8 cellular contexts compared by ENCODE assay signal in genomic region chr6:11824986-11825385, GRCh38. TPM values are rescaled to one million over a fixed set of nuclear protein-coding genes. Genes with fewer than 3 reads are reported as not detected.
A peak's percentile ranks its signal among the peaks of the same experiment; 100 is the strongest.
DNase-seq lines count a peak whose midpoint lies in the region; ATAC-seq and TF ChIP-seq lines count a peak whose summit lies in the region.

No MANE protein-coding gene starts in this region.

- no peak overlapping the region for H3T11ph ChIP-seq in H9 (ENCODE audit: low read length)

- no peaks in the 10 kb centered on the region for H3K27me3 Mint-ChIP-seq in chondrocyte (ENCODE audit: low read depth)
- H3K27me3 Mint-ChIP-seq in activated T-helper 2 cell treated with anti-CD3 and anti-CD28 coated beads, Interferon-gamma antibody, Interleukin-2, Interleukin-4, amounts not matched to agents 10 μg/mL and 5 μg/mL and 100 μg/mL, durations not matched to agents 14 hours and 24 hours and 36 hours (ENCODE audit: low read depth) = peaks cover 1% of the 10 kb centered on the region
- H3K27me3 Mint-ChIP-seq in H9 (ENCODE audit: low read depth) = no peaks in the 10 kb centered on the region

- H3K36me3 Mint-ChIP-seq in chondrocyte (ENCODE audit: low read depth) (no peaks in the 10 kb centered on the region), H9 (ENCODE audit: insufficient read depth in 1 of 3, low read depth in 3 of 3) (no peaks in the 10 kb centered on the region)
- H3K36me3 Mint-ChIP-seq in activated T-helper 2 cell treated with anti-CD3 and anti-CD28 coated beads, Interferon-gamma antibody, Interleukin-2, Interleukin-4, amounts not matched to agents 10 μg/mL and 5 μg/mL and 100 μg/mL, durations not matched to agents 14 hours and 24 hours and 36 hours (ENCODE audit: low read depth) = no peaks in the 10 kb centered on the region

- no peaks in the 10 kb centered on the region for H3K9me3 ChIP-seq in H9 (ENCODE audit: control insufficient read depth, low read depth, low read length)

- no peak overlapping the region for H4K8ac ChIP-seq in mesendoderm (ENCODE audit: low read depth, low read length)
- H4K8ac ChIP-seq in H9 (replicated peaks; ENCODE audit: insufficient read length, low read depth, low read length) = no peak overlapping the region

- no CpG with 5 or more reads among the region's 4 CpGs for WGBS in mesendoderm (ENCODE audit: extremely low coverage, insufficient coverage, low lambda C conversion rate)
- WGBS in H9 (ENCODE audit: extremely low coverage, insufficient read length, low lambda C conversion rate) = no CpG with 5 or more reads among the region's 4 CpGs

- H4K20me1 ChIP-seq in H9 (ENCODE audit: control insufficient read depth, insufficient read depth, insufficient read length) = no peaks in the 10 kb centered on the region

- H3K4me3 ChIP-seq in GM12864 (ENCODE audit: low read depth, low read length) = no peak overlapping the region
- no peak overlapping the region for H3K4me3 ChIP-seq in mesendoderm (ENCODE audit: low read length)

- no peak overlapping the region for H2AFZ ChIP-seq in H9 (ENCODE audit: low read length)

- H3K4me1 ChIP-seq in mesendoderm (ENCODE audit: control insufficient read depth, low read depth, low read length) (no peaks in the 10 kb centered on the region), H9 (ENCODE audit: insufficient read depth, low read length) (no peaks in the 10 kb centered on the region)

- H2BK12ac ChIP-seq in H9 (ENCODE audit: insufficient read length, low read depth, low read length) = no peak overlapping the region

- H3K14ac ChIP-seq in H9 (ENCODE audit: insufficient read depth, low read length) = no peak overlapping the region

- no peak overlapping the region for H3K4ac ChIP-seq in mesendoderm (ENCODE audit: low read depth, low read length)
- no peak overlapping the region for H3K4ac ChIP-seq in H9 (ENCODE audit: low read depth, low read length)

- no peak overlapping the region for H2BK20ac ChIP-seq in H9 (ENCODE audit: low read depth, low read length, poor library complexity, severe bottlenecking)

- no peak overlapping the region for H2BK5ac ChIP-seq in mesendoderm (ENCODE audit: low read length)
- H2BK5ac ChIP-seq in H9 (ENCODE audit: insufficient read length, low read length) = no peak overlapping the region

- no peaks in the 10 kb centered on the region for H3K9me3 Mint-ChIP-seq in chondrocyte (ENCODE audit: low read depth)
- no peaks in the 10 kb centered on the region for H3K9me3 Mint-ChIP-seq in activated T-helper 2 cell treated with anti-CD3 and anti-CD28 coated beads, Interferon-gamma antibody, Interleukin-2, Interleukin-4, amounts not matched to agents 10 μg/mL and 5 μg/mL and 100 μg/mL, durations not matched to agents 14 hours and 24 hours and 36 hours
- H3K9me3 Mint-ChIP-seq in H9 = no peaks in the 10 kb centered on the region

- H3K4me2 ChIP-seq in mesendoderm (ENCODE audit: low read length) = no peak overlapping the region
- no peak overlapping the region for H3K4me2 ChIP-seq in H9 (ENCODE audit: insufficient read depth, insufficient read length, low read length)

- H3K4me1 Mint-ChIP-seq in chondrocyte (ENCODE audit: low read depth) (peaks cover 23% of the 10 kb centered on the region), H9 (peaks cover 3 to 4% of the 10 kb centered on the region in 2 experiments; a peak in 3 of 4 replicates)
- peaks cover 7% of the 10 kb centered on the region for H3K4me1 Mint-ChIP-seq in activated T-helper 2 cell treated with anti-CD3 and anti-CD28 coated beads, Interferon-gamma antibody, Interleukin-2, Interleukin-4, amounts not matched to agents 10 μg/mL and 5 μg/mL and 100 μg/mL, durations not matched to agents 14 hours and 24 hours and 36 hours (ENCODE audit: low read depth)

- H3K9ac ChIP-seq in mesendoderm (ENCODE audit: low read length) (no peak overlapping the region), H9 (ENCODE audit: extremely low read depth, insufficient read length, low read length) (no peak overlapping the region)

- H3K56ac ChIP-seq in mesendoderm (ENCODE audit: low read length) (no peak overlapping the region), H9 (ENCODE audit: insufficient read length, low read depth, low read length) (no peak overlapping the region)

- no peak overlapping the region for H3K4me3 Mint-ChIP-seq in chondrocyte (ENCODE audit: unreplicated experiment)
- no peak overlapping the region for H3K4me3 Mint-ChIP-seq in activated T-helper 2 cell treated with anti-CD3 and anti-CD28 coated beads, Interferon-gamma antibody, Interleukin-2, Interleukin-4, amounts not matched to agents 10 μg/mL and 5 μg/mL and 100 μg/mL, durations not matched to agents 14 hours and 24 hours and 36 hours (ENCODE audit: low read depth)
- no peak overlapping the region for H3K4me3 Mint-ChIP-seq in H9

- H3K18ac ChIP-seq in mesendoderm (ENCODE audit: low read length) (no peak overlapping the region), H9 (ENCODE audit: insufficient read length, low read depth, low read length) (no peak overlapping the region)

- H3K79me1 ChIP-seq in mesendoderm (ENCODE audit: low read length) = no peaks in the 10 kb centered on the region
- H3K79me1 ChIP-seq in H9 (ENCODE audit: insufficient read depth, low read depth, low read length, poor library complexity, severe bottlenecking) = no peaks in the 10 kb centered on the region

- H3K27me3 ChIP-seq in mesendoderm (ENCODE audit: insufficient read depth, low read length, poor library complexity) = no peaks in the 10 kb centered on the region
- no peaks in the 10 kb centered on the region for H3K27me3 ChIP-seq in H9 (ENCODE audit: insufficient read depth, low read length)

- H2BK120ac ChIP-seq in mesendoderm (ENCODE audit: low read depth, low read length) (no peak overlapping the region), H9 (ENCODE audit: low read depth, low read length, poor library complexity, severe bottlenecking) (no peak overlapping the region)

- H3K36me3 ChIP-seq in mesendoderm (ENCODE audit: control insufficient read depth, insufficient read depth, low read length) = no peaks in the 10 kb centered on the region

- DNase-seq in GM12864 (ENCODE audit: low read depth) = peak; percentile 83
- no peak for DNase-seq in chondrocyte (ENCODE audit: low spot score)
- DNase-seq in activated T-helper 2 cell treated with anti-CD3 and anti-CD28 coated beads, Interferon-gamma antibody, Interleukin-2, Interleukin-4, amounts not matched to agents 10 μg/mL and 5 μg/mL and 100 μg/mL, durations not matched to agents 14 hours and 24 hours and 36 hours (ENCODE audit: low spot score) = no peak
- no peak for DNase-seq in mesendoderm
- DNase-seq in germinal center (ENCODE audit: low spot score) = no peak
- no peak for DNase-seq in H9

- TF ChIP-seq CTCF in GM12864 (IDR thresholded peaks at IDR 0.05; ENCODE audit: low read depth, low read length, missing control alignments) (no peak), chondrocyte (IDR thresholded peaks at IDR 0.05) (no peak), H9 (conservative IDR thresholded peaks at IDR 0.05) (no peak)

- H3K23me2 ChIP-seq in H9 (ENCODE audit: insufficient read length, low read depth, low read length, poor library complexity, severe bottlenecking) = no peaks in the 10 kb centered on the region

- H2BK15ac ChIP-seq in mesendoderm (replicated peaks; ENCODE audit: low read depth) (no peak overlapping the region), H9 (ENCODE audit: low read depth, low read length) (no peak overlapping the region)

- H4K91ac ChIP-seq in H9 (ENCODE audit: insufficient read length, low read depth, low read length) = no peak overlapping the region

- intact Hi-C loops in activated T-helper 2 cell treated with anti-CD3 and anti-CD28 coated beads, Interferon-gamma antibody, Interleukin-2, Interleukin-4, amounts not matched to agents 10 μg/mL and 5 μg/mL and 100 μg/mL, durations not matched to agents 14 hours and 24 hours and 36 hours (cut with micrococcal nuclease) = no loop called here

- no peak overlapping the region for H4K5ac ChIP-seq in mesendoderm (ENCODE audit: low read length)
- H4K5ac ChIP-seq in H9 (ENCODE audit: insufficient read length, low read depth, low read length) = no peak overlapping the region

- H2AK5ac ChIP-seq in mesendoderm (ENCODE audit: low read length) = no peak overlapping the region
- H2AK5ac ChIP-seq in H9 (ENCODE audit: insufficient read length, low read length) = no peak overlapping the region

- H3K27ac Mint-ChIP-seq in chondrocyte (ENCODE audit: unreplicated experiment) (peak overlapping the region; percentile 9), H9 (no peak overlapping the region)
- no peak overlapping the region for H3K27ac Mint-ChIP-seq in activated T-helper 2 cell treated with anti-CD3 and anti-CD28 coated beads, Interferon-gamma antibody, Interleukin-2, Interleukin-4, amounts not matched to agents 10 μg/mL and 5 μg/mL and 100 μg/mL, durations not matched to agents 14 hours and 24 hours and 36 hours

- H3K27ac ChIP-seq in mesendoderm (ENCODE audit: low read depth, low read length) (no peak overlapping the region), H9 (ENCODE audit: insufficient read length, low read depth, low read length) (no peak overlapping the region)

- no peak overlapping the region for H3K23ac ChIP-seq in mesendoderm (ENCODE audit: low read length)
- H3K23ac ChIP-seq in H9 (ENCODE audit: insufficient read length, low read depth, low read length) = no peak overlapping the region

- H3K79me2 ChIP-seq in mesendoderm (ENCODE audit: control insufficient read depth, insufficient read depth, low read length) (no peaks in the 10 kb centered on the region), H9 (ENCODE audit: insufficient read depth, low read length) (no peaks in the 10 kb centered on the region)

- peak; percentile 63 for ATAC-seq in GM19452 (IDR thresholded peaks at IDR 0.05; ENCODE audit: unreplicated experiment)
- ATAC-seq in HG03175 (IDR thresholded peaks at IDR 0.05; ENCODE audit: unreplicated experiment) = peak; percentile 44

RNA-seq across cellular contexts. Expression of gene ADTRP, which starts 46.4 kb away (rescaled TPM):
- 0.35 to 1.3 TPM (median 0.77 TPM) in 3 replicates for total RNA-seq in chondrocyte
- total RNA-seq in activated T-helper 2 cell treated with anti-CD3 and anti-CD28 coated beads, Interferon-gamma antibody, Interleukin-2, Interleukin-4, amounts not matched to agents 10 μg/mL and 5 μg/mL and 100 μg/mL, durations not matched to agents 14 hours and 24 hours and 36 hours = 0.67 and 1.6 TPM in 2 replicates
- 0.41 TPM for polyA plus RNA-seq in mesendoderm (2013, experiment 1 of 2)
- polyA plus RNA-seq in mesendoderm (2013, experiment 2 of 2) = 0.36 TPM
- total RNA-seq in H9 (2021) = not detected in 2 replicates
